In the genomic region with DNA sequence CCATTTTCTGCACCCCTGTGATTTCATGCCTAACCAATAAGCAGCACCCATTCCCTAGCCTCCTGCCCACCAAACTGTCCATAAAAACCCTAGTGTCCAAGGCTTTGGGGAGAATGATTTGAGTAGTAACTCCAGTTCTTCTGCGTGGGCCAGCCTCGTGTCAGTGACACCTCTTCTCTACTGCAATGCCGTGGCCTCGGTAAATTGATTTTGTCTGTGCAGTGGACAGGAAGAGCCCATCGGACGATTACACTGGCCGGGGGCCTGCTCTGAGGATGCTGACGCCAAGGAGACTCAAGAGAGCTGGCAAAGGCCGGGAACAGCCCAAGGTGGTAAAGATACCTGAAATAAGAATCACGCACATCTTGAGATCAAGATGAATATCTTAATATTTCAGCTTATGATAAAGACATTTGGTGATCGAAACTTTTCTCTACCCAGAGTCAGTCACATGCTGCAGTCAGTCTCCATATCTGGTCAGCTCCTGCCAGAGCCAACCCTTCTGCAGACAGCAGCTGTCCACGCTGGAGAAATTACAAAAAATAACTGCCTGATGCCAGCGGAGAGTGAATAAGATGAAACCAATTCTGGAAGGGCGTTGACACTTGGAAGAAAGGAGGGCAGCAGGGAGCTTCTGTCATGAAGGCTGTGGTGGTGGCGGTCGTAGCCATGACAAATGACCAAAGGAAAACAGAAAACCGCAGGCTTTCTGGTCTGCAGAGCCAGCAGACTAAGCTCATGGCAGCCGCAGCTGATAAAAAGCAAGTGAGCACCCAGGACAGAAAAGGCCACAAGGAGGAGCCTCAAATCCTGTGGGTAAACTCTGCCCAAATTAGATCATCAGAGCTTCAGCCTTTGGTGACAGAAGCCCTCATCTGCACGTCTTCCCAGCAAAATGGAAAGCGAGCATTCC, we compare ENCODE assay signal across 8 cellular contexts. TPM values are rescaled to one million over a fixed set of nuclear protein-coding genes. Genes with fewer than 3 reads are reported as not detected.
DNase-seq lines count a peak whose midpoint lies in the region; ATAC-seq lines count a peak whose summit lies in the region.

No MANE protein-coding gene starts in this region.

- peak; percentile 88 for DNase-seq in Daoy (ENCODE audit: low read depth)
- peak; percentile 56 for DNase-seq in HT1080 (ENCODE audit: low read depth)
- peak; percentile 92 for DNase-seq in SW480 (ENCODE audit: low spot score)
- DNase-seq in left cardiac atrium, result no peak
- no peak for DNase-seq in NCI-H1436 (lab: John Stamatoyannopoulos, UW)
- no peak for DNase-seq in NK-92 (lab: John Stamatoyannopoulos, UW; ENCODE audit: unreplicated experiment)

- peak; percentile 67 to 69 for ATAC-seq in left cardiac atrium
- ATAC-seq in GM21515 (IDR thresholded peaks at IDR 0.05; ENCODE audit: unreplicated experiment), result no peak
- ATAC-seq in GM21717 (IDR thresholded peaks at IDR 0.05; ENCODE audit: unreplicated experiment), result no peak

- intact Hi-C loops in left cardiac atrium (cut with DNase I), result no loop called here

RNA-seq across cellular contexts. Expression of a gene that starts 29.1 kb away (rescaled TPM):
- total RNA-seq in Daoy (2014; rRNA removed; shearing (Covaris generic)), result 0.23 and 0.80 TPM in 2 replicates
- total RNA-seq in HT1080 (2014; rRNA removed; shearing (Covaris generic)), result not detected in 2 replicates
- polyA plus RNA-seq in HT1080 (2015; cell fraction: cytosol; rRNA removed), result not detected in 2 replicates
- polyA plus RNA-seq in HT1080 (2015; cell fraction: nucleus; rRNA removed), result not detected in 2 replicates
- total RNA-seq in left cardiac atrium, result not detected

RNA-seq across cellular contexts. Expression of a gene that starts 46.7 kb away (rescaled TPM):
- total RNA-seq in Daoy (2014; rRNA removed; shearing (Covaris generic)), result 10.9 and 23.2 TPM in 2 replicates
- total RNA-seq in HT1080 (2014; rRNA removed; shearing (Covaris generic)), result 3.2 and 5.9 TPM in 2 replicates
- polyA plus RNA-seq in HT1080 (2015; cell fraction: cytosol; rRNA removed), result 3.2 and 3.7 TPM in 2 replicates
- 3.4 and 7.4 TPM in 2 replicates for polyA plus RNA-seq in HT1080 (2015; cell fraction: nucleus; rRNA removed)
- total RNA-seq in left cardiac atrium, result 1 to 10 TPM; 1.9 to 3.7 TPM

Comparison
In these comparisons a context has a peak if more than half of its experiments do, and no peak if none do; other contexts are left out.
1. DNase-seq: peak in Daoy (single experiment), HT1080 (single experiment) and SW480 (single experiment); none in left cardiac atrium (single experiment), NCI-H1436 (single experiment) and NK-92 (single experiment).
2. ATAC-seq: peak in left cardiac atrium (2 of 2); none in GM21515 (single experiment) and GM21717 (single experiment).